ENCODE assay signal across 31 cellular contexts in the genomic region with DNA sequence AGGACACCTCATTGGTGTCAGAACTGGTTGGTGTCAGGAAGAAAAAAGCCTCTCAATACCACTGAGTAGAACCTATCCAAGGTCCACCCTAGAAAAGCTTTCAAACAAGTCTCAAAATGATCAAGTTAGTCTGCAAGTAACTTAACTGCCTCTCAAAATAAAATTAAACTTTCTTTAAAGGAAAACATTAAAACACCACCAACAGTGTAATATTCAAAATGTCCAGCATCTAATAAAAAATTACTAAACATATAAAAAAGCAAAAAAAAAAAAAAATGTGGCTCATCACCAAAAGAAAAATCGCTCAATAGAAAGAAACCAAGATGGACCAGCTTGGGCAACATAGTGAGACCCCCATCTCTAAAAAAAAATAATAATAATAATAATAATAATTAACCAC. TPM values are rescaled to one million over a fixed set of nuclear protein-coding genes. Genes with fewer than 3 reads are reported as not detected.
DNase-seq lines count a peak whose midpoint lies in the region; FAIRE-seq and TF ChIP-seq lines count a peak whose summit lies in the region.
"Had no signal": no experiment of that assay in that cellular context is flagged by ENCODE, and none has a peak within 500 bp of the region (broad histone marks: within the 10 kb centered on the region; RNA-seq: fewer than 3 reads in every experiment).

No MANE protein-coding gene starts in this region.

- FAIRE-seq in TTC549 (lab: Jason Lieb, UNC), result peak; percentile 74
- FAIRE-seq: A549, D721Med had no signal

- H3K36me3 ChIP-seq in HEK293 (ENCODE audit: control insufficient read depth in 2 of 2, insufficient read depth in 1 of 2, low read length in 2 of 2) (no peaks in the 10 kb centered on the region), left ventricle myocardium inferior (no peaks in the 10 kb centered on the region)
- H3K36me3 ChIP-seq: BE2C; BLaER1; BLaER1 treated with 17β-estradiol and CSF1 and Interleukin-3, amounts not matched to agents 10 nM and 100 nM had no signal

- DNase-seq in left ventricle myocardium inferior, result no peak
- DNase-seq in nucleus accumbens (lab: John Stamatoyannopoulos, UW), result no peak
- DNase-seq: 8988T; ACHN; AML-193; C1 segment of cervical spinal cord; Caco-2; Calu3; CD4-positive, alpha-beta memory T cell; CD4-positive, alpha-beta T cell; CD4-positive, CD25-positive, alpha-beta regulatory T cell; CD8-positive, alpha-beta memory T cell; CD8-positive, alpha-beta T cell; COR-L47; DMS 273 treated with DMSO at 0.1 percent for 48 hours; DMS153; DMS53; DMS79; DMS79 treated with DMSO at 0.1 percent for 48 hours; DND-41; EL had no signal

- no peak overlapping the region for H3K27ac ChIP-seq in HEK293 (ENCODE audit: extremely low read depth, low read depth, low read length)
- H3K27ac ChIP-seq in left ventricle myocardium inferior (replicated peaks), result no peak overlapping the region
- H3K27ac ChIP-seq: 22Rv1; A549; BLaER1; BLaER1 treated with 17β-estradiol and CSF1 and Interleukin-3, amounts not matched to agents 10 nM and 100 nM; C4-2B had no signal

- POLR2A ChIA-PET in HEK293 (lab: Yijun Ruan, JAX), result no interaction called here

- H3K4me1 ChIP-seq in HEK293 (ENCODE audit: control insufficient read depth, insufficient read depth, low read length) (no peaks in the 10 kb centered on the region), left ventricle myocardium inferior (no peaks in the 10 kb centered on the region)
- H3K4me1 ChIP-seq: A549, BLaER1, Caco-2 had no signal

- CTCF ChIA-PET in HEK293 (lab: Yijun Ruan, JAX), result interaction anchor here (0.7 to 1.7 kb wide), 5 partner anchors 14 to 349 kb away, joined by 3 to 10 read pairs (median 4); no protein-coding TSS in a partner anchor

- no peaks in the 10 kb centered on the region for H3K9me3 ChIP-seq in HEK293 (ENCODE audit: control insufficient read depth, insufficient read depth, low read depth, low read length)
- H3K9me3 ChIP-seq in left ventricle myocardium inferior (replicated peaks), result peaks cover 14% of the 10 kb centered on the region
- H3K9me3 ChIP-seq: A549, BE2C, Caco-2 had no signal

- no peak for TF ChIP-seq CTCF in HEK293 (tag by site-specific recombination; IDR thresholded peaks at IDR 0.05)
- TF ChIP-seq CTCF in left ventricle myocardium inferior (IDR thresholded peaks at IDR 0.05; ENCODE audit: borderline replicate concordance), result no peak

- no peak overlapping the region for H3K4me3 ChIP-seq in HEK293 (ENCODE audit: low read depth, low read length)
- no peak overlapping the region for H3K4me3 ChIP-seq in left ventricle myocardium inferior
- H3K4me3 ChIP-seq: A549; BLaER1; BLaER1 treated with 17β-estradiol and CSF1 and Interleukin-3, amounts not matched to agents 10 nM and 100 nM had no signal

- H3K27me3 ChIP-seq in left ventricle myocardium inferior (ENCODE audit: low read depth), result no peaks in the 10 kb centered on the region
- H3K27me3 ChIP-seq: BE2C; BLaER1; BLaER1 treated with 17β-estradiol and CSF1 and Interleukin-3, amounts not matched to agents 10 nM and 100 nM had no signal

- intact Hi-C loops in left ventricle myocardium inferior (cut with micrococcal nuclease), result no loop called here

TF ChIP-seq in HEK293, 187 proteins besides CTCF, POLR2A, EP300 and RAD21:
- TF ChIP-seq ZNF146 (tag by site-specific recombination; IDR thresholded peaks at IDR 0.05) (no peak), ZBTB44 (tag by site-specific recombination; IDR thresholded peaks at IDR 0.05) (no peak), PRDM6 (tag by site-specific recombination; IDR thresholded peaks at IDR 0.05) (no peak), ZNF26 (tag by site-specific recombination; IDR thresholded peaks at IDR 0.05) (peak; percentile 94)

RNA-seq across cellular contexts. Expression of gene OLFML2B, which starts 18.7 kb away (rescaled TPM):
- 3.4 TPM for total RNA-seq in left ventricle myocardium inferior
- total RNA-seq: B cell; Calu3; CD4-positive, CD25-positive, alpha-beta regulatory T cell; CD8-positive, alpha-beta T cell had no signal

RNA-seq across cellular contexts. Expression of gene NOS1AP, which starts 27.1 kb away (rescaled TPM):
- 6.2 TPM for total RNA-seq in left ventricle myocardium inferior
- total RNA-seq: CD4-positive, alpha-beta memory T cell; CD4-positive, alpha-beta T cell; CD4-positive, CD25-positive, alpha-beta regulatory T cell; CD8-positive, alpha-beta T cell had no signal
